In the genomic region with DNA sequence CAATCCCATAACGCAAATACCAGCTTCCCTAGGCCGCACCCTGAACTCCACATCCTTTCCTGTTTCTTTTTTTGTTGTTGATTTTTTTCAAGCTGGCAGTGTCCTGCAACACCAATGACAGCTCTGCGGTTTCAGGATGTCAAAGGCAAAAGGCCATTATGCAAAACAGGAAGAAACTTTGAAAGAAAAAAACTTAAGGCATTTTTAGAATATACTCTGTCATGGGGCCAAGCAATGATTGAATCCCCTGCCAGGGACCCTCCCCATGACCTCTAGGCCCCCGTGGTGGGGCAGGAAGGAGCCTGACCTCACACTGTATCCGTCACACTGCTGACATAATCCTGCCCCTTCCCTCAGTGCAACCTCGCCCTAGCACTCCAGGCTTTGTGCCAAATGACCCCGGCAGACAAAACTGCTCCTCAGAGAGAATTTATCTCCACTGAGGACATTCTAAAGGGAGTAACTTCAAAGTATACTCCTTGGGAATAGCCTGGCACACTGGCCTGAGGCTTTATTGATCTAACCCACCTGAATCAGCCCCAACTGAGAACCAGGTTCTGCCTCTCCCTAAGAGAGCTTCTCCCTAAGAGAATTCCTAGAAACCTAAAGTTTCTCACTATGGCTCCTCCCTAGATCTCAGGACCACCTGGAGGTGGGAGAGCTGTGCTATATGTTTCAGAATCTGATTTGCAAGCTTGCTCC, we compare ENCODE assay signal across 8 cellular contexts. TPM values are rescaled to one million over a fixed set of nuclear protein-coding genes. Genes with fewer than 3 reads are reported as not detected.
A peak's percentile ranks its signal among the peaks of the same experiment; 100 is the strongest.
DNase-seq lines count a peak whose midpoint lies in the region; ATAC-seq and TF ChIP-seq lines count a peak whose summit lies in the region.

No MANE protein-coding gene starts in this region.

- H3K9me3 ChIP-seq in neutrophil = no peaks in the 10 kb centered on the region

- H3K27ac Mint-ChIP-seq in T-cell = peak overlapping the region; percentile 94 to 96

- peaks cover 92 to 98% (median 93%) of the 10 kb centered on the region in 3 donors for H3K4me1 Mint-ChIP-seq in T-cell

- no peak for TF ChIP-seq CTCF in neutrophil (IDR thresholded peaks at IDR 0.05)

- H3K36me3 Mint-ChIP-seq in T-cell = peaks cover 1% of the 10 kb centered on the region

- H3K36me3 ChIP-seq in neutrophil = no peaks in the 10 kb centered on the region

- no peaks in the 10 kb centered on the region for H3K27me3 ChIP-seq in neutrophil

- TF ChIP-seq POLR2A in erythroblast (IDR thresholded peaks at IDR 0.05; ENCODE audit: low read length) = no peak

- CTCF ChIA-PET in T-cell (lab: Charles Lee) = interaction anchor here (0.5 to 2.0 kb wide), 7 partner anchors 8 to 136 kb away, joined by 3 to 4 read pairs (median 3); partner anchors contain the start of genes B4GALT1 (in 1 of the 2) and DNAJA1 (in 1 of the 2)

- peak overlapping the region; percentile 43 for H3K4me3 ChIP-seq in neutrophil (ENCODE audit: low read depth in 1 of 2, low read length in 1 of 2)

- ATAC-seq in HG02981 (IDR thresholded peaks at IDR 0.05; ENCODE audit: unreplicated experiment) = peak; percentile 25
- ATAC-seq in T-cell (replicated peaks in 1 of 4) = peak; percentile 23 to 70 (median 36)
- no peak for ATAC-seq in HG03135 (IDR thresholded peaks at IDR 0.05; ENCODE audit: unreplicated experiment)

- H3K4me3 Mint-ChIP-seq in T-cell = peak overlapping the region; percentile 63 to 96 (median 76)

- peak overlapping the region; percentile 99 for H3K27ac ChIP-seq in neutrophil

- peaks cover 100% of the 10 kb centered on the region in 2 experiments for H3K4me1 ChIP-seq in neutrophil (ENCODE audit: control insufficient read depth in 1 of 2, insufficient read depth in 1 of 2, low read depth in 1 of 2, low read length in 1 of 2)

- H3K9me3 Mint-ChIP-seq in T-cell = no peaks in the 10 kb centered on the region

- no peaks in the 10 kb centered on the region for H3K27me3 Mint-ChIP-seq in T-cell

- POLR2A ChIA-PET in T-cell (lab: Charles Lee) = interaction anchor here (0.6 to 3.3 kb wide), 8 partner anchors 8 to 134 kb away, joined by 4 to 17 read pairs (median 8); partner anchors contain the start of gene DNAJA1 (in 1 of the 2)

- peak; percentile 33 for DNase-seq in ELF-1 (ENCODE audit: low read depth, low spot score)
- peak in 31 of 34 experiments; percentile 35 to 73 (median 57) for DNase-seq in T-cell
- DNase-seq in erythroblast (lab: John Stamatoyannopoulos, UW) = peak; percentile 85 to 93
- DNase-seq in NCI-H2029 treated with DMSO at 0.1 percent for 48 hours (lab: John Stamatoyannopoulos, UW) = no peak
- no peak for DNase-seq in cortex of kidney (lab: John Stamatoyannopoulos, UW)

RNA-seq across cellular contexts. Expression of gene B4GALT1, which starts 7.9 kb away (rescaled TPM):
- 10 to 100 TPM; 33.2 to 85.3 (median 44.1) TPM for total RNA-seq in T-cell

Comparison
In these comparisons a context has a peak if more than half of its experiments do, and no peak if none do; other contexts are left out.
1. DNase-seq: peak in ELF-1 (single experiment), T-cell (31 of 34) and erythroblast (2 of 2); none in NCI-H2029 treated with DMSO at 0.1 percent for 48 hours (single experiment) and cortex of kidney (single experiment).